4 cellular contexts compared by ENCODE assay signal in genomic region chr9:129197045-129197444, GRCh38.
TF ChIP-seq lines count a peak whose summit lies in the region.

No MANE protein-coding gene starts in this region.

TF ChIP-seq in HEK293, 187 proteins besides CTCF, POLR2A, EP300 and RAD21:
- peak; percentile 41; the same call in 1 of the 2 replicates for TF ChIP-seq ZNF121 (tag by site-specific recombination; IDR thresholded peaks at IDR 0.05)

TF ChIP-seq in WTC11, 78 proteins besides CTCF, POLR2A, EP300 and RAD21:
- peak; percentile 47; the same call in 1 of the 2 replicates for TF ChIP-seq ZNF121 (CRISPR knock-in tag; IDR thresholded peaks at IDR 0.05)

TF ChIP-seq in K562, 482 proteins besides CTCF, POLR2A, EP300 and RAD21:
- 0 out of 2 replicates have a peak, but pooled peaks have one; percentile 8 for TF ChIP-seq BCOR (IDR thresholded peaks at IDR 0.05)
- peak; percentile 93 for TF ChIP-seq ZNF121 (CRISPR knock-in tag; conservative IDR thresholded peaks at IDR 0.05)

TF ChIP-seq in HepG2, 621 proteins besides CTCF, POLR2A, EP300 and RAD21:
- peak; percentile 56; the same call in 1 of the 2 replicates for TF ChIP-seq ZNF121 (CRISPR knock-in tag; IDR thresholded peaks at IDR 0.05)
